Comparison of ENCODE assay signal across 8 cellular contexts in genomic region chr10:76684968-76685367, GRCh38.
"Had no signal": no experiment of that assay in that cellular context is flagged by ENCODE, and none has a peak within 500 bp of the region (broad histone marks: within the 10 kb centered on the region; RNA-seq: fewer than 3 reads in every experiment).

No MANE protein-coding gene starts in this region.

- DNase-seq: GM23248, GOT3, H9, HCEC 1CT, KBM-7 had no signal

- H2AFZ ChIP-seq: GM23248 had no signal

- H3K4me3 ChIP-seq: GM23248 had no signal

- H3K9ac ChIP-seq: GM23248, KMS-11 had no signal

- H3K4me2 ChIP-seq: KMS-11 had no signal

- FAIRE-seq: H54, HTR-8/SVneo had no signal

- H3K27ac ChIP-seq: GM23248, KMS-11 had no signal
